ENCODE assay signal across 1 cellular context in genomic region chr7:107972075-107972482, GRCh38.
A peak's percentile ranks its signal among the peaks of the same experiment; 100 is the strongest.
TF ChIP-seq lines count a peak whose summit lies in the region.

No MANE protein-coding gene starts in this region.

TF ChIP-seq in K562, 482 proteins besides CTCF, POLR2A, EP300 and RAD21 (continued from another document and continues in another):
- TF ChIP-seq RBM17 (IDR thresholded peaks at IDR 0.05; ENCODE audit: borderline replicate concordance, low read depth, low read length) (no peak), BACH1 (tag; IDR thresholded peaks at IDR 0.05) (no peak), ZNF764 (CRISPR knock-in tag; IDR thresholded peaks at IDR 0.05; ENCODE audit: low read depth) (no peak), KDM1A (IDR thresholded peaks at IDR 0.05) (peak; percentile 83 to 86), RFX7 (CRISPR knock-in tag; IDR thresholded peaks at IDR 0.05) (no peak), ZSCAN29 (IDR thresholded peaks at IDR 0.05) (no peak), KDM5B (IDR thresholded peaks at IDR 0.05; ENCODE audit: insufficient replicate concordance, low read depth, low read length) (no peak), CUX1 (CRISPR knock-in tag; IDR thresholded peaks at IDR 0.05) (no peak), CBFB (CRISPR knock-in tag; IDR thresholded peaks at IDR 0.05) (no peak), MCM2 (IDR thresholded peaks at IDR 0.05; ENCODE audit: low read depth) (no peak), TRIM24 (IDR thresholded peaks at IDR 0.05) (peak; percentile 51 to 55; a peak in 2 of 4 replicates), CEBPZ (IDR thresholded peaks at IDR 0.05; ENCODE audit: borderline replicate concordance, low read depth, low read length) (no peak), HNRNPUL1 (IDR thresholded peaks at IDR 0.05; ENCODE audit: low read length) (no peak), ETV5 (CRISPR knock-in tag; IDR thresholded peaks at IDR 0.05; ENCODE audit: low read depth) (no peak), RREB1 (CRISPR knock-in tag; IDR thresholded peaks at IDR 0.05) (no peak), TCF7L2 (IDR thresholded peaks at IDR 0.05; ENCODE audit: low read depth, low read length) (no peak), NR2C1 (IDR thresholded peaks at IDR 0.05) (no peak), NR2C1 (tag; IDR thresholded peaks at IDR 0.05) (no peak), FOXA1 (IDR thresholded peaks at IDR 0.05; ENCODE audit: borderline replicate concordance) (no peak), SRSF3 (IDR thresholded peaks at IDR 0.05; ENCODE audit: insufficient read depth, low read length) (no peak), EHMT2 (IDR thresholded peaks at IDR 0.05) (no peak), CLOCK (CRISPR knock-in tag; IDR thresholded peaks at IDR 0.05; ENCODE audit: borderline replicate concordance) (no peak), FOSL1 (tag; conservative IDR thresholded peaks at IDR 0.05) (no peak), WHSC1 (IDR thresholded peaks at IDR 0.05; ENCODE audit: low read length) (no peak), CHCHD3 (CRISPR knock-in tag; IDR thresholded peaks at IDR 0.05) (no peak), LCOR (CRISPR knock-in tag; IDR thresholded peaks at IDR 0.05) (no peak), ZNF140 (CRISPR knock-in tag; IDR thresholded peaks at IDR 0.05) (no peak), USF2 (CRISPR knock-in tag; IDR thresholded peaks at IDR 0.05) (no peak), GABPA (tag; conservative IDR thresholded peaks at IDR 0.05; ENCODE audit: low read depth) (no peak), SOX6 (IDR thresholded peaks at IDR 0.05) (no peak), ATF4 (CRISPR knock-in tag; IDR thresholded peaks at IDR 0.05) (no peak), ZNF561 (CRISPR knock-in tag; conservative IDR thresholded peaks at IDR 0.05) (no peak), TAF7 (tag; IDR thresholded peaks at IDR 0.05) (no peak), NFIC (IDR thresholded peaks at IDR 0.05) (peak; percentile 93), ZNF696 (CRISPR knock-in tag; conservative IDR thresholded peaks at IDR 0.05) (no peak), PCBP2 (IDR thresholded peaks at IDR 0.05; ENCODE audit: low read depth, low read length, poor library complexity, severe bottlenecking) (no peak), GMEB1 (CRISPR knock-in tag; IDR thresholded peaks at IDR 0.05) (no peak), POLR2AphosphoS5 (IDR thresholded peaks at IDR 0.05; ENCODE audit: control insufficient read depth, insufficient read depth, low read depth, low read length) (peak; percentile 74), PCBP1 (IDR thresholded peaks at IDR 0.05; ENCODE audit: low read depth, low read length, poor library complexity, severe bottlenecking) (no peak), TFE3 (CRISPR knock-in tag; IDR thresholded peaks at IDR 0.05) (no peak), GTF2F1 (IDR thresholded peaks at IDR 0.05; ENCODE audit: low read depth, low read length) (no peak)
